1 cellular context compared by ENCODE assay signal in the genomic region with DNA sequence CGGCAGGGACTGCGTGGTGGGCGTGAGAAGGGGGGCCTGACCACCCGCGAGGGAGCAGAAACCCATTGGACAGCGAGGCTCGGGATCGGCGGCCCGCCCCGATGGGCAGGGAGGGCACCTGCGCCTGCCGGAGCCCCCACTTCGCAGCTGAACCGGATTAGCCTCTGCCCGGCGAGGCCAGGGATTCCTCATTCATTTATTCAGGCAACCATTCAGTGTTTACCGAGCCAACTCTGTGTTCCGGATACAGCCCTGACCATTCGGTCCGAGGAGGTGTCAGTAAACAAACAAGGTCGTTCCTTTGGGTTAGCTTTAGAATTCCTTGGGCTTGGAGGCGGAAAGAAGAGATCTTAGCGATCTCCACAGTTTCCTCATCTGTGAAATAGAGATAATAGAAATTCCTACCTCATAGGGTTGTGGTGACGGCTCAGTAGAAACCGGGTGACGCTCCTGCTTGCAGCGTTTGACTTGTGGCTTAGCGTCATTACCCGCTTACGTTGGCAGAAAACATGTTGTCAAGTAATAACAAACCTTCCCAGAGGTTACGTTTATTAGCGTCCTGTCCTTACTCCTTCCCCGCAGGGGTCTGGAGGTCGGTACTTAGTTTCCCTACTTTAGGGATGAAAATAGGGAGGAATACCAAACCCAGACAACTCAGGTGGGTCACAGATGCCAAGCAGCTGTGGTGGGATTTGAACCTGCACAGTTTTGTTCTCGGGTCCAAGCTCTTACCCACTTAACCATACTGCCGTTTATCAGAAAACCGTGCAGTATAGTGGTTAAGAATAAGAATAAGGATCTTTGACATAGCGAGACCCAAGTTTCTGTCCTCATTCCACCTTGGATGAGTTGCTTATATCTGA.
TF ChIP-seq lines count a peak whose summit lies in the region.

No MANE protein-coding gene starts in this region.

TF ChIP-seq in HEK293, 187 proteins besides CTCF, POLR2A, EP300 and RAD21 (continued from another document and continues in another):
- TF ChIP-seq, protein P1, sequence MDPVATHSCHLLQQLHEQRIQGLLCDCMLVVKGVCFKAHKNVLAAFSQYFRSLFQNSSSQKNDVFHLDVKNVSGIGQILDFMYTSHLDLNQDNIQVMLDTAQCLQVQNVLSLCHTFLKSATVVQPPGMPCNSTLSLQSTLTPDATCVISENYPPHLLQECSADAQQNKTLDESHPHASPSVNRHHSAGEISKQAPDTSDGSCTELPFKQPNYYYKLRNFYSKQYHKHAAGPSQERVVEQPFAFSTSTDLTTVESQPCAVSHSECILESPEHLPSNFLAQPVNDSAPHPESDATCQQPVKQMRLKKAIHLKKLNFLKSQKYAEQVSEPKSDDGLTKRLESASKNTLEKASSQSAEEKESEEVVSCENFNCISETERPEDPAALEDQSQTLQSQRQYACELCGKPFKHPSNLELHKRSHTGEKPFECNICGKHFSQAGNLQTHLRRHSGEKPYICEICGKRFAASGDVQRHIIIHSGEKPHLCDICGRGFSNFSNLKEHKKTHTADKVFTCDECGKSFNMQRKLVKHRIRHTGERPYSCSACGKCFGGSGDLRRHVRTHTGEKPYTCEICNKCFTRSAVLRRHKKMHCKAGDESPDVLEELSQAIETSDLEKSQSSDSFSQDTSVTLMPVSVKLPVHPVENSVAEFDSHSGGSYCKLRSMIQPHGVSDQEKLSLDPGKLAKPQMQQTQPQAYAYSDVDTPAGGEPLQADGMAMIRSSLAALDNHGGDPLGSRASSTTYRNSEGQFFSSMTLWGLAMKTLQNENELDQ (tag by site-specific recombination; IDR thresholded peaks at IDR 0.05; ENCODE audit: low read depth), result no peak
- TF ChIP-seq MYNN (tag by site-specific recombination; IDR thresholded peaks at IDR 0.05; ENCODE audit: borderline replicate concordance) (no peak), HOXC10 (CRISPR knock-in tag; IDR thresholded peaks at IDR 0.05) (no peak), ZFP3 (tag by site-specific recombination; IDR thresholded peaks at IDR 0.05; ENCODE audit: low read depth) (no peak), ZNF175 (tag by site-specific recombination; IDR thresholded peaks at IDR 0.05) (no peak), KLF1 (tag by site-specific recombination; IDR thresholded peaks at IDR 0.05) (0 out of 2 replicates have a peak, but pooled peaks have one; percentile 16), ZNF202 (tag by site-specific recombination; IDR thresholded peaks at IDR 0.05; ENCODE audit: borderline replicate concordance) (no peak), ZNF830 (tag by site-specific recombination; IDR thresholded peaks at IDR 0.05; ENCODE audit: low read depth) (no peak), ZNF660 (tag by site-specific recombination; IDR thresholded peaks at IDR 0.05) (peak; percentile 98), ZNF23 (tag by site-specific recombination; IDR thresholded peaks at IDR 0.05; ENCODE audit: borderline replicate concordance) (no peak), SP3 (tag by site-specific recombination; IDR thresholded peaks at IDR 0.05) (peak; percentile 6), HOXA7 (CRISPR knock-in tag; IDR thresholded peaks at IDR 0.05; ENCODE audit: borderline replicate concordance) (no peak), YY2 (tag by site-specific recombination; IDR thresholded peaks at IDR 0.05) (no peak), ZNF366 (tag by site-specific recombination; conservative IDR thresholded peaks at IDR 0.05) (peak; percentile 93), ZSCAN30 (tag by site-specific recombination; IDR thresholded peaks at IDR 0.05) (peak; percentile 93), ZNF626 (tag by site-specific recombination; IDR thresholded peaks at IDR 0.05) (no peak; the same call in 1 of the 2 replicates), ZNF324 (tag by site-specific recombination; IDR thresholded peaks at IDR 0.05) (no peak), ZNF433 (tag by site-specific recombination; IDR thresholded peaks at IDR 0.05; ENCODE audit: low read depth) (no peak), ZNF549 (tag by site-specific recombination; IDR thresholded peaks at IDR 0.05) (no peak), ZNF341 (tag by site-specific recombination; IDR thresholded peaks at IDR 0.05; ENCODE audit: low read depth) (peak; percentile 8; the same call in 1 of the 2 replicates), ZNF623 (tag by site-specific recombination; IDR thresholded peaks at IDR 0.05) (peak; percentile 31; the same call in 1 of the 2 replicates), ZNF404 (tag by site-specific recombination; IDR thresholded peaks at IDR 0.05) (no peak), ZNF169 (tag by site-specific recombination; IDR thresholded peaks at IDR 0.05) (no peak), ZSCAN16 (tag by site-specific recombination; IDR thresholded peaks at IDR 0.05) (peak; percentile 16; the same call in 1 of the 2 replicates), ZNF777 (tag by site-specific recombination; IDR thresholded peaks at IDR 0.05; ENCODE audit: borderline replicate concordance) (no peak)
- TF ChIP-seq, protein P2, sequence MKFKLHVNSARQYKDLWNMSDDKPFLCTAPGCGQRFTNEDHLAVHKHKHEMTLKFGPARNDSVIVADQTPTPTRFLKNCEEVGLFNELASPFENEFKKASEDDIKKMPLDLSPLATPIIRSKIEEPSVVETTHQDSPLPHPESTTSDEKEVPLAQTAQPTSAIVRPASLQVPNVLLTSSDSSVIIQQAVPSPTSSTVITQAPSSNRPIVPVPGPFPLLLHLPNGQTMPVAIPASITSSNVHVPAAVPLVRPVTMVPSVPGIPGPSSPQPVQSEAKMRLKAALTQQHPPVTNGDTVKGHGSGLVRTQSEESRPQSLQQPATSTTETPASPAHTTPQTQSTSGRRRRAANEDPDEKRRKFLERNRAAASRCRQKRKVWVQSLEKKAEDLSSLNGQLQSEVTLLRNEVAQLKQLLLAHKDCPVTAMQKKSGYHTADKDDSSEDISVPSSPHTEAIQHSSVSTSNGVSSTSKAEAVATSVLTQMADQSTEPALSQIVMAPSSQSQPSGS (tag by site-specific recombination; IDR thresholded peaks at IDR 0.05; ENCODE audit: low read depth), result peak; percentile 64; the same call in 1 of the 2 replicates
- TF ChIP-seq, protein P3, sequence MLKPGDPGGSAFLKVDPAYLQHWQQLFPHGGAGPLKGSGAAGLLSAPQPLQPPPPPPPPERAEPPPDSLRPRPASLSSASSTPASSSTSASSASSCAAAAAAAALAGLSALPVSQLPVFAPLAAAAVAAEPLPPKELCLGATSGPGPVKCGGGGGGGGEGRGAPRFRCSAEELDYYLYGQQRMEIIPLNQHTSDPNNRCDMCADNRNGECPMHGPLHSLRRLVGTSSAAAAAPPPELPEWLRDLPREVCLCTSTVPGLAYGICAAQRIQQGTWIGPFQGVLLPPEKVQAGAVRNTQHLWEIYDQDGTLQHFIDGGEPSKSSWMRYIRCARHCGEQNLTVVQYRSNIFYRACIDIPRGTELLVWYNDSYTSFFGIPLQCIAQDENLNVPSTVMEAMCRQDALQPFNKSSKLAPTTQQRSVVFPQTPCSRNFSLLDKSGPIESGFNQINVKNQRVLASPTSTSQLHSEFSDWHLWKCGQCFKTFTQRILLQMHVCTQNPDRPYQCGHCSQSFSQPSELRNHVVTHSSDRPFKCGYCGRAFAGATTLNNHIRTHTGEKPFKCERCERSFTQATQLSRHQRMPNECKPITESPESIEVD (tag by site-specific recombination; IDR thresholded peaks at IDR 0.05), result peak; percentile 74
- TF ChIP-seq, protein P4, sequence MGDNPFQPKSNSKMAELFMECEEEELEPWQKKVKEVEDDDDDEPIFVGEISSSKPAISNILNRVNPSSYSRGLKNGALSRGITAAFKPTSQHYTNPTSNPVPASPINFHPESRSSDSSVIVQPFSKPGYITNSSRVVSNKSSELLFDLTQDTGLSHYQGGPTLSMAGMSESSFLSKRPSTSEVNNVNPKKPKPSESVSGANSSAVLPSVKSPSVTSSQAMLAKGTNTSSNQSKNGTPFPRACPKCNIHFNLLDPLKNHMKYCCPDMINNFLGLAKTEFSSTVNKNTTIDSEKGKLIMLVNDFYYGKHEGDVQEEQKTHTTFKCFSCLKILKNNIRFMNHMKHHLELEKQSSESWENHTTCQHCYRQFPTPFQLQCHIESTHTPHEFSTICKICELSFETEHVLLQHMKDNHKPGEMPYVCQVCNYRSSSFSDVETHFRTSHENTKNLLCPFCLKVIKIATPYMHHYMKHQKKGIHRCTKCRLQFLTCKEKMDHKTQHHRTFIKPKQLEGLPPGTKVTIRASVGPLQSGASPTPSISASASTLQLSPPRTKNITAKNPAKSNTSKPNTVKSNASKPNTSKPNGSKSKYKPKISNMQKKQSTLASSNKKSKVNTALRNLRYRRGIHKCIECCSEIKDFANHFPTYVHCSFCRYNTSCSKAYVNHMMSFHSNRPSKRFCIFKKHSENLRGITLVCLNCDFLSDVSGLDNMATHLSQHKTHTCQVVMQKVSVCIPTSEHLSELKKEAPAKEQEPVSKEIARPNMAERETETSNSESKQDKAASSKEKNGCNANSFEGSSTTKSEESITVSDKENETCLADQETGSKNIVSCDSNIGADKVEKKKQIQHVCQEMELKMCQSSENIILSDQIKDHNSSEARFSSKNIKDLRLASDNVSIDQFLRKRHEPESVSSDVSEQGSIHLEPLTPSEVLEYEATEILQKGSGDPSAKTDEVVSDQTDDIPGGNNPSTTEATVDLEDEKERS (tag by site-specific recombination; IDR thresholded peaks at IDR 0.05), result no peak
- TF ChIP-seq, protein P5, sequence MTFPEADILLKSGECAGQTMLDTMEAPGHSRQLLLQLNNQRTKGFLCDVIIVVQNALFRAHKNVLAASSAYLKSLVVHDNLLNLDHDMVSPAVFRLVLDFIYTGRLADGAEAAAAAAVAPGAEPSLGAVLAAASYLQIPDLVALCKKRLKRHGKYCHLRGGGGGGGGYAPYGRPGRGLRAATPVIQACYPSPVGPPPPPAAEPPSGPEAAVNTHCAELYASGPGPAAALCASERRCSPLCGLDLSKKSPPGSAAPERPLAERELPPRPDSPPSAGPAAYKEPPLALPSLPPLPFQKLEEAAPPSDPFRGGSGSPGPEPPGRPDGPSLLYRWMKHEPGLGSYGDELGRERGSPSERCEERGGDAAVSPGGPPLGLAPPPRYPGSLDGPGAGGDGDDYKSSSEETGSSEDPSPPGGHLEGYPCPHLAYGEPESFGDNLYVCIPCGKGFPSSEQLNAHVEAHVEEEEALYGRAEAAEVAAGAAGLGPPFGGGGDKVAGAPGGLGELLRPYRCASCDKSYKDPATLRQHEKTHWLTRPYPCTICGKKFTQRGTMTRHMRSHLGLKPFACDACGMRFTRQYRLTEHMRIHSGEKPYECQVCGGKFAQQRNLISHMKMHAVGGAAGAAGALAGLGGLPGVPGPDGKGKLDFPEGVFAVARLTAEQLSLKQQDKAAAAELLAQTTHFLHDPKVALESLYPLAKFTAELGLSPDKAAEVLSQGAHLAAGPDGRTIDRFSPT (tag by site-specific recombination; IDR thresholded peaks at IDR 0.05), result no peak; the same call in 1 of the 2 replicates
- TF ChIP-seq, protein P6, sequence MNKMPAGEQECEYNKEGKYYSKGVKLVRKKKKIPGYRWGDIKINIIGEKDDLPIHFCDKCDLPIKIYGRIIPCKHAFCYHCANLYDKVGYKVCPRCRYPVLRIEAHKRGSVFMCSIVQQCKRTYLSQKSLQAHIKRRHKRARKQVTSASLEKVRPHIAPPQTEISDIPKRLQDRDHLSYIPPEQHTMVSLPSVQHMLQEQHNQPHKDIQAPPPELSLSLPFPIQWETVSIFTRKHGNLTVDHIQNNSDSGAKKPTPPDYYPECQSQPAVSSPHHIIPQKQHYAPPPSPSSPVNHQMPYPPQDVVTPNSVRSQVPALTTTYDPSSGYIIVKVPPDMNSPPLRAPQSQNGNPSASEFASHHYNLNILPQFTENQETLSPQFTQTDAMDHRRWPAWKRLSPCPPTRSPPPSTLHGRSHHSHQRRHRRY (tag by site-specific recombination; IDR thresholded peaks at IDR 0.05), result no peak
- TF ChIP-seq, protein P7, sequence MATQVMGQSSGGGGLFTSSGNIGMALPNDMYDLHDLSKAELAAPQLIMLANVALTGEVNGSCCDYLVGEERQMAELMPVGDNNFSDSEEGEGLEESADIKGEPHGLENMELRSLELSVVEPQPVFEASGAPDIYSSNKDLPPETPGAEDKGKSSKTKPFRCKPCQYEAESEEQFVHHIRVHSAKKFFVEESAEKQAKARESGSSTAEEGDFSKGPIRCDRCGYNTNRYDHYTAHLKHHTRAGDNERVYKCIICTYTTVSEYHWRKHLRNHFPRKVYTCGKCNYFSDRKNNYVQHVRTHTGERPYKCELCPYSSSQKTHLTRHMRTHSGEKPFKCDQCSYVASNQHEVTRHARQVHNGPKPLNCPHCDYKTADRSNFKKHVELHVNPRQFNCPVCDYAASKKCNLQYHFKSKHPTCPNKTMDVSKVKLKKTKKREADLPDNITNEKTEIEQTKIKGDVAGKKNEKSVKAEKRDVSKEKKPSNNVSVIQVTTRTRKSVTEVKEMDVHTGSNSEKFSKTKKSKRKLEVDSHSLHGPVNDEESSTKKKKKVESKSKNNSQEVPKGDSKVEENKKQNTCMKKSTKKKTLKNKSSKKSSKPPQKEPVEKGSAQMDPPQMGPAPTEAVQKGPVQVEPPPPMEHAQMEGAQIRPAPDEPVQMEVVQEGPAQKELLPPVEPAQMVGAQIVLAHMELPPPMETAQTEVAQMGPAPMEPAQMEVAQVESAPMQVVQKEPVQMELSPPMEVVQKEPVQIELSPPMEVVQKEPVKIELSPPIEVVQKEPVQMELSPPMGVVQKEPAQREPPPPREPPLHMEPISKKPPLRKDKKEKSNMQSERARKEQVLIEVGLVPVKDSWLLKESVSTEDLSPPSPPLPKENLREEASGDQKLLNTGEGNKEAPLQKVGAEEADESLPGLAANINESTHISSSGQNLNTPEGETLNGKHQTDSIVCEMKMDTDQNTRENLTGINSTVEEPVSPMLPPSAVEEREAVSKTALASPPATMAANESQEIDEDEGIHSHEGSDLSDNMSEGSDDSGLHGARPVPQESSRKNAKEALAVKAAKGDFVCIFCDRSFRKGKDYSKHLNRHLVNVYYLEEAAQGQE (tag by site-specific recombination; IDR thresholded peaks at IDR 0.05), result peak; percentile 27; the same call in 1 of the 2 replicates
- TF ChIP-seq, protein P8, sequence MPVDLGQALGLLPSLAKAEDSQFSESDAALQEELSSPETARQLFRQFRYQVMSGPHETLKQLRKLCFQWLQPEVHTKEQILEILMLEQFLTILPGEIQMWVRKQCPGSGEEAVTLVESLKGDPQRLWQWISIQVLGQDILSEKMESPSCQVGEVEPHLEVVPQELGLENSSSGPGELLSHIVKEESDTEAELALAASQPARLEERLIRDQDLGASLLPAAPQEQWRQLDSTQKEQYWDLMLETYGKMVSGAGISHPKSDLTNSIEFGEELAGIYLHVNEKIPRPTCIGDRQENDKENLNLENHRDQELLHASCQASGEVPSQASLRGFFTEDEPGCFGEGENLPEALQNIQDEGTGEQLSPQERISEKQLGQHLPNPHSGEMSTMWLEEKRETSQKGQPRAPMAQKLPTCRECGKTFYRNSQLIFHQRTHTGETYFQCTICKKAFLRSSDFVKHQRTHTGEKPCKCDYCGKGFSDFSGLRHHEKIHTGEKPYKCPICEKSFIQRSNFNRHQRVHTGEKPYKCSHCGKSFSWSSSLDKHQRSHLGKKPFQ (tag by site-specific recombination; IDR thresholded peaks at IDR 0.05), result peak; percentile 74; the same call in 1 of the 2 replicates
